16 cellular contexts compared by ENCODE assay signal in genomic region chr12:93390565-93391297, GRCh38. TPM values are rescaled to one million over a fixed set of nuclear protein-coding genes. Genes with fewer than 3 reads are reported as not detected.
DNase-seq lines count a peak whose midpoint lies in the region; ATAC-seq and TF ChIP-seq lines count a peak whose summit lies in the region.
"Had no signal": no experiment of that assay in that cellular context is flagged by ENCODE, and none has a peak within 500 bp of the region (broad histone marks: within the 10 kb centered on the region; RNA-seq: fewer than 3 reads in every experiment).

No MANE protein-coding gene starts in this region.

- TF ChIP-seq POLR2A in gastroesophageal sphincter (IDR thresholded peaks at IDR 0.05), result no peak
- TF ChIP-seq POLR2A in GM18505 (IDR thresholded peaks at IDR 0.05; ENCODE audit: borderline replicate concordance, extremely low read depth, insufficient read depth, insufficient read length), result no peak

- no peaks in the 10 kb centered on the region; the same call in 1 of the 2 replicates for H3K36me3 Mint-ChIP-seq in HFFc6 (ENCODE audit: low read depth)
- H3K36me3 Mint-ChIP-seq in neural crest cell (ENCODE audit: low read depth), result peaks cover 11% of the 10 kb centered on the region
- H3K36me3 Mint-ChIP-seq in Calu3 (ENCODE audit: insufficient read depth, unreplicated experiment), result no peaks in the 10 kb centered on the region
- H3K36me3 Mint-ChIP-seq: natural killer cell had no signal

- H3K4me1 ChIP-seq in gastroesophageal sphincter, result peaks cover 4 to 88% (median 12%) of the 10 kb centered on the region in 3 donors

- H3K9me3 Mint-ChIP-seq in HFFc6 (no peaks in the 10 kb centered on the region), neural crest cell (no peaks in the 10 kb centered on the region), Calu3 (ENCODE audit: low read depth, unreplicated experiment) (no peaks in the 10 kb centered on the region)
- H3K9me3 Mint-ChIP-seq: activated naive CD8-positive, alpha-beta T cell treated with anti-CD3 and anti-CD28 coated beads, Interleukin-2, amount 10 ng/mL, durations not matched to agents 7 days and 5 days; natural killer cell had no signal

- TF ChIP-seq CTCF in HFFc6 (IDR thresholded peaks at IDR 0.05) (no peak), gastroesophageal sphincter (IDR thresholded peaks at IDR 0.05) (no peak), neural crest cell (conservative IDR thresholded peaks at IDR 0.05) (no peak), Calu3 (IDR thresholded peaks at IDR 0.05; ENCODE audit: unreplicated experiment) (no peak)

- H3K4me3 Mint-ChIP-seq in HFFc6 (no peak overlapping the region), neural crest cell (no peak overlapping the region), Calu3 (ENCODE audit: low read depth, unreplicated experiment) (no peak overlapping the region)
- H3K4me3 Mint-ChIP-seq: activated naive CD8-positive, alpha-beta T cell treated with anti-CD3 and anti-CD28 coated beads, Interleukin-2, amount 10 ng/mL, durations not matched to agents 7 days and 5 days; natural killer cell had no signal

- peaks cover 33% of the 10 kb centered on the region for H3K4me1 Mint-ChIP-seq in HFFc6 (ENCODE audit: low read depth)
- H3K4me1 Mint-ChIP-seq in neural crest cell, result peaks cover 15% of the 10 kb centered on the region
- peaks cover under 1% of the 10 kb centered on the region for H3K4me1 Mint-ChIP-seq in Calu3 (ENCODE audit: low read depth, unreplicated experiment)

- H3K27ac Mint-ChIP-seq in HFFc6 (peak overlapping the region; percentile 8; the same call in 1 of the 2 replicates), neural crest cell (ENCODE audit: unreplicated experiment) (peak overlapping the region; percentile 92), Calu3 (ENCODE audit: unreplicated experiment) (no peak overlapping the region)
- H3K27ac Mint-ChIP-seq: activated naive CD8-positive, alpha-beta T cell treated with anti-CD3 and anti-CD28 coated beads, Interleukin-2, amount 10 ng/mL, durations not matched to agents 7 days and 5 days; natural killer cell had no signal

- H3K9me3 ChIP-seq in gastroesophageal sphincter, result no peaks in the 10 kb centered on the region
- H3K9me3 ChIP-seq: tibial artery had no signal

- DNase-seq in DMS53 (lab: John Stamatoyannopoulos, UW) (peak; percentile 76), HFFc6 (no peak), neural crest cell (ENCODE audit: low read depth, low spot score) (no peak), Calu3 (no peak), DMS153 treated with DMSO at 0.1 percent for 48 hours (lab: John Stamatoyannopoulos, UW; ENCODE audit: unreplicated experiment) (no peak)
- DNase-seq: activated CD8-positive, alpha-beta memory T cell treated with anti-CD3 and anti-CD28 coated beads for 24 hours; activated naive CD8-positive, alpha-beta T cell treated with anti-CD3 and anti-CD28 coated beads, Interleukin-2, amount 10 ng/mL, durations not matched to agents 7 days and 5 days; dermis blood vessel endothelial cell; natural killer cell; NCI-H226; OCI-M1; tibial artery had no signal

- peak overlapping the region in 1 of 2 donors; percentile 0 for H3K4me3 ChIP-seq in gastroesophageal sphincter
- H3K4me3 ChIP-seq: skin epidermis, tibial artery had no signal

- intact Hi-C loops in Calu3 (cut with micrococcal nuclease; ENCODE audit: unreplicated experiment), result no loop called here

- no peaks in the 10 kb centered on the region for H3K27me3 ChIP-seq in gastroesophageal sphincter
- H3K27me3 ChIP-seq: tibial artery had no signal

- H3K36me3 ChIP-seq in gastroesophageal sphincter, result peaks cover 0 to 17% of the 10 kb centered on the region in 2 donors

- 47 to 90% methylated on average over 2 of the region's 5 CpGs for WGBS in gastroesophageal sphincter (ENCODE audit: low coverage in 1 of 2), 2 donors

- H3K27me3 Mint-ChIP-seq in HFFc6 (ENCODE audit: insufficient read depth) (no peaks in the 10 kb centered on the region), neural crest cell (ENCODE audit: low read depth) (no peaks in the 10 kb centered on the region), Calu3 (ENCODE audit: unreplicated experiment) (no peaks in the 10 kb centered on the region)
- H3K27me3 Mint-ChIP-seq: activated naive CD8-positive, alpha-beta T cell treated with anti-CD3 and anti-CD28 coated beads, Interleukin-2, amount 10 ng/mL, durations not matched to agents 7 days and 5 days had no signal

- BruUV-seq in Calu3 (replicated peaks; lab: Mats Ljungman, UMichigan), result no TSS peak

- ATAC-seq in gastroesophageal sphincter (no peak), GM21390 (IDR thresholded peaks at IDR 0.05; ENCODE audit: unreplicated experiment) (no peak), GM18505 (IDR thresholded peaks at IDR 0.05; ENCODE audit: unreplicated experiment) (no peak)
- ATAC-seq: natural killer cell had no signal

- H3K27ac ChIP-seq in gastroesophageal sphincter, result peak overlapping the region in 3 of 4 donors; percentile 58 to 66 (median 59)
- H3K27ac ChIP-seq: tibial artery had no signal

- TF ChIP-seq EP300 in gastroesophageal sphincter (IDR thresholded peaks at IDR 0.05), result no peak

- CTCF ChIA-PET in Calu3 (lab: Charles Lee), result interaction anchor here (0.7 kb wide), 1 partner anchor 73 kb away, joined by 5 read pairs; no protein-coding TSS in a partner anchor

RNA-seq across cellular contexts. Expression of gene NUDT4, which starts 13.0 kb away (rescaled TPM):
- 10 to 100 TPM; 46.4 to 62.6 (median 51.6) TPM for total RNA-seq in HFFc6 (2021; fragmentation: NEBNext Ultra II Directional; extraction: Animal tissue kit (Norgen Biotek cat#: 25700))
- 100 to 1,000 TPM in 1 of 4 donors, 10 to 100 TPM in 3; 91.2 to 146 (median 94.3) TPM for total RNA-seq in gastroesophageal sphincter
- total RNA-seq in neural crest cell, result 59.1 and 59.2 TPM in 2 replicates
- total RNA-seq in Calu3 (2022), result 47.3 and 58.0 TPM in 2 replicates

RNA-seq across cellular contexts. Expression of gene UBE2N, which starts 51.0 kb away (rescaled TPM):
- 100 to 1,000 TPM; 143 to 168 (median 157) TPM for total RNA-seq in HFFc6 (2021; fragmentation: NEBNext Ultra II Directional; extraction: Animal tissue kit (Norgen Biotek cat#: 25700))
- total RNA-seq in gastroesophageal sphincter (10 to 100 TPM; 44.4 to 64.2 (median 53.4) TPM), neural crest cell (176 and 185 TPM in 2 replicates), Calu3 (2022) (148 and 159 TPM in 2 replicates)
